8 cellular contexts compared by ENCODE assay signal in genomic region chr17:74972107-74972972, GRCh38. TPM values are rescaled to one million over a fixed set of nuclear protein-coding genes. Genes with fewer than 3 reads are reported as not detected.
DNase-seq lines count a peak whose midpoint lies in the region; ATAC-seq lines count a peak whose summit lies in the region.

HID1 (minus strand) TSS chr17:74972759; CDS start chr17:74972656, 103 bp downstream.

- H3K4me3 ChIP-seq in GM08714 (ENCODE audit: low read length) (peak within 1 kb of the TSS; percentile 33; the same call in 1 of the 2 replicates), mesodermal cell (ENCODE audit: extremely low read depth, insufficient read depth, low read length, poor library complexity, severe bottlenecking) (peak within 1 kb of the TSS; percentile 47)
- H3K4me3 ChIP-seq in effector memory CD4-positive, alpha-beta T cell (ENCODE audit: insufficient read depth, low read depth, low read length, poor library complexity, severe bottlenecking), result peak within 1 kb of the TSS; percentile 78

- DNase-seq in NCI-H2196 (lab: John Stamatoyannopoulos, UW; ENCODE audit: unreplicated experiment), result peak; percentile 77
- peak; percentile 59 to 65 for DNase-seq in activated CD8-positive, alpha-beta memory T cell treated with anti-CD3 and anti-CD28 coated beads for 4 hours (ENCODE audit: low read depth in 2 of 2)
- peak; percentile 76 to 78 (median 78) for DNase-seq in effector memory CD4-positive, alpha-beta T cell
- DNase-seq in stimulated activated CD8-positive, alpha-beta memory T cell treated with anti-CD3 and anti-CD28 coated beads, Interleukin-12 subunit alpha, Interleukin-12 subunit beta, amount 100 ng/mL, for 24 hours (ENCODE audit: extremely low read depth), result peak; percentile 44

- WGBS in mesodermal cell (ENCODE audit: insufficient coverage in 2 of 2), 2 experiments, result 1 to 2% methylated on average over 67 to 73 of the region's 95 CpGs

- H3K27me3 ChIP-seq in effector memory CD4-positive, alpha-beta T cell (replicated peaks; ENCODE audit: control insufficient read depth, insufficient read depth, low read length, poor library complexity, severe bottlenecking), result no peaks in the 10 kb centered on the region

- H3K27ac ChIP-seq in effector memory CD4-positive, alpha-beta T cell (ENCODE audit: insufficient read depth, low read length, poor library complexity, severe bottlenecking), result no peak within 1 kb of the TSS
- H3K27ac ChIP-seq in mesodermal cell (ENCODE audit: low read depth, low read length, severe bottlenecking), result no peak within 1 kb of the TSS

- no peaks in the 10 kb centered on the region for H3K9me3 ChIP-seq in effector memory CD4-positive, alpha-beta T cell (ENCODE audit: control insufficient read depth, low read length)
- no peaks in the 10 kb centered on the region for H3K9me3 ChIP-seq in mesodermal cell (ENCODE audit: control insufficient read depth, low read length)

- H3K36me3 ChIP-seq in effector memory CD4-positive, alpha-beta T cell (ENCODE audit: control insufficient read depth, insufficient read depth, low read length), result no peaks in the 10 kb centered on the region
- H3K36me3 ChIP-seq in mesodermal cell (ENCODE audit: control insufficient read depth, insufficient read depth, low read length), result no peaks in the 10 kb centered on the region

- H3K4me1 ChIP-seq in effector memory CD4-positive, alpha-beta T cell (ENCODE audit: control insufficient read depth, insufficient read depth, low read length, poor library complexity, severe bottlenecking), result peaks cover 10% of the 10 kb centered on the region
- H3K4me1 ChIP-seq in mesodermal cell (ENCODE audit: control insufficient read depth, insufficient read depth, low read length, poor library complexity, severe bottlenecking), result peaks cover 4% of the 10 kb centered on the region

- no peak for ATAC-seq in HG03175 (IDR thresholded peaks at IDR 0.05; ENCODE audit: unreplicated experiment)
- no peak for ATAC-seq in GM18867 (IDR thresholded peaks at IDR 0.05; ENCODE audit: unreplicated experiment)

RNA-seq across cellular contexts. Expression of gene HID1, which starts in this region (rescaled TPM):
- polyA plus RNA-seq in mesodermal cell (2013, experiment 1 of 2), result 16.4 TPM
- 11.7 TPM for polyA plus RNA-seq in mesodermal cell (2013, experiment 2 of 2)
